In the genomic region with DNA sequence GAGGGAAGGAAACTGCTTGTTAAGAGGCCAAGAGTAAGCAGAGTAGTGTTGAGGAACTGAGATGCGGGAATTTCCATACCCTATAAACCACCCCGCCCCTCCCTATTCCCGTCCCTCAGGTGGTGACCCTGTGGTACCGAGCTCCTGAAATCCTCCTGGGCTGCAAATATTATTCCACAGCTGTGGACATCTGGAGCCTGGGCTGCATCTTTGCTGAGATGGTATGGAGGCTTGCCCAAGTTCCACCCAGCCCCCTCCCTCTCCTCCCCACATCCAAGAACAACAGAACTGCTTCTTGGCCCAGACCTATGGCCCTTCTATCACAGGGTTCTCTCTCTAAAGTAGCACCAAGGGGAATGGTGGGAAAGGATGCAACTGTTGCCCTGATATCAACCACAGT, we compare ENCODE assay signal across 21 cellular contexts. TPM values are rescaled to one million over a fixed set of nuclear protein-coding genes. Genes with fewer than 3 reads are reported as not detected.
DNase-seq lines count a peak whose midpoint lies in the region; ATAC-seq and TF ChIP-seq lines count a peak whose summit lies in the region.
"Had no signal": no experiment of that assay in that cellular context is flagged by ENCODE, and none has a peak within 500 bp of the region (broad histone marks: within the 10 kb centered on the region; RNA-seq: fewer than 3 reads in every experiment).

No MANE protein-coding gene starts in this region.

- H3K36me3 Mint-ChIP-seq in CD4-positive, CD25-positive, alpha-beta regulatory T cell, result no peaks in the 10 kb centered on the region
- peaks cover 8% of the 10 kb centered on the region for H3K36me3 Mint-ChIP-seq in neural progenitor cell
- peaks cover 27% of the 10 kb centered on the region for H3K36me3 Mint-ChIP-seq in activated CD8-positive, alpha-beta memory T cell treated with anti-CD3 and anti-CD28 coated beads, Interleukin-2, amount 10 ng/mL, durations not matched to agents 7 days and 5 days

- in situ Hi-C loops in SK-MEL-5 (cut with HindIII; ENCODE audit: low pct_unique_long_range_greater_than_20kb, low sequenced_read_pairs), result no loop called here

- peaks cover 17 to 37% (median 27%) of the 10 kb centered on the region in 4 donors for H3K4me1 Mint-ChIP-seq in CD4-positive, CD25-positive, alpha-beta regulatory T cell
- H3K4me1 Mint-ChIP-seq in neural progenitor cell, result peaks cover 34% of the 10 kb centered on the region
- peaks cover 41% of the 10 kb centered on the region for H3K4me1 Mint-ChIP-seq in activated CD8-positive, alpha-beta memory T cell treated with anti-CD3 and anti-CD28 coated beads, Interleukin-2, amount 10 ng/mL, durations not matched to agents 7 days and 5 days

- peak overlapping the region; percentile 13; the same call in 1 of the 2 replicates for H3K27ac ChIP-seq in 22Rv1
- no peak overlapping the region for H3K27ac ChIP-seq in CD4-positive, CD25-positive, alpha-beta regulatory T cell (ENCODE audit: insufficient read depth, low read length, poor library complexity, severe bottlenecking)
- H3K27ac ChIP-seq in neural progenitor cell, result no peak overlapping the region
- H3K27ac ChIP-seq: BLaER1 had no signal

- H3K36me3 ChIP-seq in CD4-positive, CD25-positive, alpha-beta regulatory T cell (ENCODE audit: control insufficient read depth, insufficient read depth, low read length), result peaks cover 2% of the 10 kb centered on the region
- no peaks in the 10 kb centered on the region for H3K36me3 ChIP-seq in neural progenitor cell

- H3K9ac ChIP-seq in neural progenitor cell, result no peak overlapping the region
- H3K9ac ChIP-seq: BLaER1, SK-N-SH had no signal

- no peak for ATAC-seq in CD4-positive, CD25-positive, alpha-beta regulatory T cell (ENCODE audit: low read depth in 2 of 2)
- no peak for ATAC-seq in activated CD8-positive, alpha-beta memory T cell treated with anti-CD3 and anti-CD28 coated beads, Interleukin-2, amount 10 ng/mL, durations not matched to agents 7 days and 5 days
- ATAC-seq: HCT116 had no signal

- H3K9me3 Mint-ChIP-seq in CD4-positive, CD25-positive, alpha-beta regulatory T cell, result no peaks in the 10 kb centered on the region
- no peaks in the 10 kb centered on the region for H3K9me3 Mint-ChIP-seq in neural progenitor cell
- H3K9me3 Mint-ChIP-seq in activated CD8-positive, alpha-beta memory T cell treated with anti-CD3 and anti-CD28 coated beads, Interleukin-2, amount 10 ng/mL, durations not matched to agents 7 days and 5 days (ENCODE audit: low read depth), result no peaks in the 10 kb centered on the region

- peaks cover 40% of the 10 kb centered on the region for H3K79me2 ChIP-seq in neural progenitor cell (ENCODE audit: low read depth)

- CTCF ChIA-PET in activated CD8-positive, alpha-beta memory T cell treated with anti-CD3 and anti-CD28 coated beads, Interleukin-2, amount 10 ng/mL, durations not matched to agents 7 days and 5 days (lab: Charles Lee), result no interaction called here

- no peaks in the 10 kb centered on the region for H3K9me3 ChIP-seq in CD4-positive, CD25-positive, alpha-beta regulatory T cell (ENCODE audit: control insufficient read depth in 2 of 2, low read length in 2 of 2)
- H3K9me3 ChIP-seq in neural progenitor cell (ENCODE audit: low read depth), result no peaks in the 10 kb centered on the region
- H3K9me3 ChIP-seq: BLaER1, SK-N-SH had no signal

- H3K27me3 Mint-ChIP-seq in CD4-positive, CD25-positive, alpha-beta regulatory T cell, result no peaks in the 10 kb centered on the region
- H3K27me3 Mint-ChIP-seq in neural progenitor cell (ENCODE audit: insufficient read depth, low read depth), result peaks cover 7% of the 10 kb centered on the region
- H3K27me3 Mint-ChIP-seq in activated CD8-positive, alpha-beta memory T cell treated with anti-CD3 and anti-CD28 coated beads, Interleukin-2, amount 10 ng/mL, durations not matched to agents 7 days and 5 days, result no peaks in the 10 kb centered on the region

- H3K4me1 ChIP-seq in CD4-positive, CD25-positive, alpha-beta regulatory T cell (ENCODE audit: control insufficient read depth, insufficient read depth, low read length, poor library complexity, severe bottlenecking), result peaks cover 33% of the 10 kb centered on the region
- peaks cover 3% of the 10 kb centered on the region for H3K4me1 ChIP-seq in neural progenitor cell

- TF ChIP-seq CTCF in 22Rv1 (IDR thresholded peaks at IDR 0.05), result no peak
- no peak for TF ChIP-seq CTCF in neural progenitor cell (IDR thresholded peaks at IDR 0.05)
- no peak for TF ChIP-seq CTCF in foreskin fibroblast (IDR thresholded peaks at IDR 0.05; ENCODE audit: low read depth, low read length)

- H3K4me3 Mint-ChIP-seq in CD4-positive, CD25-positive, alpha-beta regulatory T cell, result peak overlapping the region in 2 of 4 donors; percentile 40 to 92
- peak overlapping the region; percentile 51 for H3K4me3 Mint-ChIP-seq in neural progenitor cell
- H3K4me3 Mint-ChIP-seq in activated CD8-positive, alpha-beta memory T cell treated with anti-CD3 and anti-CD28 coated beads, Interleukin-2, amount 10 ng/mL, durations not matched to agents 7 days and 5 days, result no peak overlapping the region

- no peak for DNase-seq in CD4-positive, CD25-positive, alpha-beta regulatory T cell
- DNase-seq in SK-MEL-5 (ENCODE audit: low read depth, low spot score), result peak; percentile 62
- no peak for DNase-seq in neural progenitor cell (ENCODE audit: low spot score)
- DNase-seq in foreskin fibroblast, result no peak
- DNase-seq in amniotic stem cell (lab: John Stamatoyannopoulos, UW), result no peak
- no peak for DNase-seq in activated CD8-positive, alpha-beta memory T cell treated with anti-CD3 and anti-CD28 coated beads, Interleukin-2, amount 10 ng/mL, durations not matched to agents 7 days and 5 days
- DNase-seq: DMS53, EL, GF-D8, GOT3, Kasumi-1, MG63, NCI-H1417, NCI-H1694 treated with DMSO at 0.1 percent for 48 hours, NCI-H446, NCI-H526 treated with DMSO at 0.1 percent for 48 hours, SHP77 treated with DMSO at 0.1 percent for 48 hours, SK-N-SH had no signal

- H3K4me3 ChIP-seq in CD4-positive, CD25-positive, alpha-beta regulatory T cell (ENCODE audit: low read depth, low read length), result no peak overlapping the region
- H3K4me3 ChIP-seq in neural progenitor cell (no peak overlapping the region), foreskin fibroblast (ENCODE audit: low read depth in 1 of 2, low read length in 2 of 2) (no peak overlapping the region)
- H3K4me3 ChIP-seq: BLaER1, MG63 had no signal

- H2AFZ ChIP-seq in neural progenitor cell (replicated peaks), result no peak overlapping the region

- peaks cover 10% of the 10 kb centered on the region for H4K20me1 ChIP-seq in neural progenitor cell (ENCODE audit: low read depth)
- H4K20me1 ChIP-seq: BLaER1 had no signal

- H3K27ac Mint-ChIP-seq in CD4-positive, CD25-positive, alpha-beta regulatory T cell, result peak overlapping the region in 2 of 3 donors; percentile 32 to 69
- no peak overlapping the region for H3K27ac Mint-ChIP-seq in neural progenitor cell
- no peak overlapping the region for H3K27ac Mint-ChIP-seq in activated CD8-positive, alpha-beta memory T cell treated with anti-CD3 and anti-CD28 coated beads, Interleukin-2, amount 10 ng/mL, durations not matched to agents 7 days and 5 days

- H3F3A ChIP-seq in neural progenitor cell (ENCODE audit: low read depth), result peaks cover 39% of the 10 kb centered on the region

- H3K27me3 ChIP-seq in CD4-positive, CD25-positive, alpha-beta regulatory T cell (ENCODE audit: control insufficient read depth, insufficient read depth, low read length), result no peaks in the 10 kb centered on the region
- no peaks in the 10 kb centered on the region for H3K27me3 ChIP-seq in neural progenitor cell
- H3K27me3 ChIP-seq: BLaER1, MG63 had no signal

- H3K4me2 ChIP-seq in neural progenitor cell, result no peak overlapping the region
- H3K4me2 ChIP-seq: SK-N-SH had no signal

RNA-seq across cellular contexts. Expression of a gene that starts 2.7 kb away (rescaled TPM):
- total RNA-seq in CD4-positive, CD25-positive, alpha-beta regulatory T cell, result 28.0 TPM
- polyA plus RNA-seq in CD4-positive, CD25-positive, alpha-beta regulatory T cell, result 10 to 100 TPM in 2 of 4 donors, 1 to 10 TPM in 2; 8.4 to 12.6 (median 10.0) TPM
- 896 and 917 TPM in 2 replicates for total RNA-seq in SK-MEL-5 (2014; rRNA removed; shearing (Covaris generic))
- polyA plus RNA-seq in SK-MEL-5 (2015; cell fraction: cytosol; rRNA removed), result 625 and 776 TPM in 2 replicates
- 2,816 and 3,274 TPM in 2 replicates for polyA plus RNA-seq in SK-MEL-5 (2015; cell fraction: nucleus; rRNA removed)
- 46.5 and 52.2 TPM in 2 replicates for total RNA-seq in neural progenitor cell (ENCODE audit: low replicate concordance)
- 100 to 1,000 TPM; 146 to 158 TPM for total RNA-seq in activated CD8-positive, alpha-beta memory T cell treated with anti-CD3 and anti-CD28 coated beads, Interleukin-2, amount 10 ng/mL, durations not matched to agents 7 days and 5 days

RNA-seq across cellular contexts. Expression of a gene that starts 3.5 kb away (rescaled TPM):
- total RNA-seq in CD4-positive, CD25-positive, alpha-beta regulatory T cell, result 0.69 TPM
- under 1 TPM in 3 of 4 donors, not detected in 1; 0.52 to 0.86 (median 0.57) TPM for polyA plus RNA-seq in CD4-positive, CD25-positive, alpha-beta regulatory T cell
- 10,199 and 10,765 TPM in 2 replicates for total RNA-seq in SK-MEL-5 (2014; rRNA removed; shearing (Covaris generic))
- 10,555 and 11,322 TPM in 2 replicates for polyA plus RNA-seq in SK-MEL-5 (2015; cell fraction: cytosol; rRNA removed)
- polyA plus RNA-seq in SK-MEL-5 (2015; cell fraction: nucleus; rRNA removed), result 13,633 and 13,752 TPM in 2 replicates
- total RNA-seq in neural progenitor cell (ENCODE audit: low replicate concordance), result 207 and 301 TPM in 2 replicates
- total RNA-seq in activated CD8-positive, alpha-beta memory T cell treated with anti-CD3 and anti-CD28 coated beads, Interleukin-2, amount 10 ng/mL, durations not matched to agents 7 days and 5 days, result under 1 TPM; 0.23 to 0.37 TPM

RNA-seq across cellular contexts. Expression of a gene that starts 4.5 kb away (rescaled TPM):
- total RNA-seq in CD4-positive, CD25-positive, alpha-beta regulatory T cell, result 60.8 TPM
- 10 to 100 TPM; 66.8 to 73.4 (median 68.3) TPM for polyA plus RNA-seq in CD4-positive, CD25-positive, alpha-beta regulatory T cell
- 169 and 175 TPM in 2 replicates for total RNA-seq in SK-MEL-5 (2014; rRNA removed; shearing (Covaris generic))
- 207 and 257 TPM in 2 replicates for polyA plus RNA-seq in SK-MEL-5 (2015; cell fraction: cytosol; rRNA removed)
- polyA plus RNA-seq in SK-MEL-5 (2015; cell fraction: nucleus; rRNA removed), result 277 and 286 TPM in 2 replicates
- total RNA-seq in neural progenitor cell (ENCODE audit: low replicate concordance), result 62.9 and 64.5 TPM in 2 replicates
- total RNA-seq in activated CD8-positive, alpha-beta memory T cell treated with anti-CD3 and anti-CD28 coated beads, Interleukin-2, amount 10 ng/mL, durations not matched to agents 7 days and 5 days, result 10 to 100 TPM; 46.4 to 55.6 TPM

RNA-seq across cellular contexts. Expression of a gene that starts 27.7 kb away (rescaled TPM):
- 6.9 TPM for total RNA-seq in CD4-positive, CD25-positive, alpha-beta regulatory T cell
- polyA plus RNA-seq in CD4-positive, CD25-positive, alpha-beta regulatory T cell, result 10 to 100 TPM in 1 of 4 donors, 1 to 10 TPM in 3; 2.2 to 10.3 (median 5.9) TPM
- 11.2 and 16.1 TPM in 2 replicates for total RNA-seq in SK-MEL-5 (2014; rRNA removed; shearing (Covaris generic))
- 16.8 and 19.9 TPM in 2 replicates for polyA plus RNA-seq in SK-MEL-5 (2015; cell fraction: cytosol; rRNA removed)
- polyA plus RNA-seq in SK-MEL-5 (2015; cell fraction: nucleus; rRNA removed), result 41.0 and 45.9 TPM in 2 replicates
- 17.5 and 35.5 TPM in 2 replicates for total RNA-seq in neural progenitor cell (ENCODE audit: low replicate concordance)
- total RNA-seq in activated CD8-positive, alpha-beta memory T cell treated with anti-CD3 and anti-CD28 coated beads, Interleukin-2, amount 10 ng/mL, durations not matched to agents 7 days and 5 days, result 10 to 100 TPM in 1 of 2 experiments, 1 to 10 TPM in 1; 2.5 to 14.6 TPM

RNA-seq across cellular contexts. Expression of a gene that starts 38.4 kb away (rescaled TPM):
- total RNA-seq in CD4-positive, CD25-positive, alpha-beta regulatory T cell, result 1,086 TPM
- 100 to 1,000 TPM; 225 to 284 (median 253) TPM for polyA plus RNA-seq in CD4-positive, CD25-positive, alpha-beta regulatory T cell
- 5.7 and 6.9 TPM in 2 replicates for total RNA-seq in SK-MEL-5 (2014; rRNA removed; shearing (Covaris generic))
- 8.3 and 9.4 TPM in 2 replicates for polyA plus RNA-seq in SK-MEL-5 (2015; cell fraction: cytosol; rRNA removed)
- 36.7 and 55.3 TPM in 2 replicates for polyA plus RNA-seq in SK-MEL-5 (2015; cell fraction: nucleus; rRNA removed)
- total RNA-seq in neural progenitor cell (ENCODE audit: low replicate concordance), result 24.1 and 27.0 TPM in 2 replicates
- total RNA-seq in activated CD8-positive, alpha-beta memory T cell treated with anti-CD3 and anti-CD28 coated beads, Interleukin-2, amount 10 ng/mL, durations not matched to agents 7 days and 5 days, result 100 to 1,000 TPM; 301 to 312 TPM

Comparison
In these comparisons a context has a peak if more than half of its experiments do, and no peak if none do; other contexts are left out.
1. H3K27ac Mint-ChIP-seq: peak in CD4-positive, CD25-positive, alpha-beta regulatory T cell (2 of 3); none in neural progenitor cell (single experiment) and activated CD8-positive, alpha-beta memory T cell treated with anti-CD3 and anti-CD28 coated beads, Interleukin-2, amount 10 ng/mL, durations not matched to agents 7 days and 5 days (single experiment).
2. RNA of a gene that starts 3.5 kb away (total RNA-seq): 10,199 to 10,765 TPM in SK-MEL-5 and 207 to 301 TPM in neural progenitor cell; 0.69 TPM in CD4-positive, CD25-positive, alpha-beta regulatory T cell (single experiment) and 0.23 to 0.37 TPM in activated CD8-positive, alpha-beta memory T cell treated with anti-CD3 and anti-CD28 coated beads, Interleukin-2, amount 10 ng/mL, durations not matched to agents 7 days and 5 days; every median in the first group is over 100 times any median in the second.